5 cellular contexts compared by ENCODE assay signal in the genomic region with DNA sequence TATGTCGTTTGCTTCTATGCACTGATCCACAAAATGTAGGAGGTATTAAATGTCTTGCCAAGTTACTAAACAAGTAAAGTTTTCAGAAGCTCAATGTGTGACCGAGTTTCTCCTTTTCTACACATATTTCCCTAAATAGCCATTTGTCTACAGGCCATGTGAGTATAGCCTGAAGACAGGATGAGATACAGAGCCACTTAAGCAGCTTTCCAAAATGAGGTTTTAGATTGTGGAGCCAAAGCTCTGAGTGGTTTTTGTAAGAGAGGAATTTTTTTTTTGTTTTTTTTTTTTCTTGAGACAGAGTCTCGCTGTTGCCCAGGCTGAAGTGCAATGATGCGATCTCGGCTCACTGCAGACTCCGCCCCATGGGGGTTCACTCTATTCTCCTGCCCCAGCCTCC.
DNase-seq lines count a peak whose midpoint lies in the region; FAIRE-seq and TF ChIP-seq lines count a peak whose summit lies in the region.
"Not testable (repeated sequence)": the region's sequence is repeated elsewhere in the genome, so short reads cannot be mapped to it uniquely, and the experiment has no call there.

No MANE protein-coding gene starts in this region.

- FAIRE-seq in GM19239 (lab: Jason Lieb, UNC) (peak; percentile 58), colon (lab: Jason Lieb, UNC) (peak; percentile 87), kidney (lab: Jason Lieb, UNC) (peak; percentile 44)

- not testable (repeated sequence) for H3K36me3 ChIP-seq in kidney (ENCODE audit: control insufficient read depth in 1 of 2, insufficient read depth in 2 of 2, low read length in 2 of 2)

- not testable (repeated sequence) for H3K4me3 ChIP-seq in kidney (ENCODE audit: low read length in 2 of 2)

- in situ Hi-C loops in SK-MEL-5 (cut with HindIII; ENCODE audit: low pct_unique_long_range_greater_than_20kb, low sequenced_read_pairs), result not testable (repeated sequence)

- intact Hi-C loops in kidney (cut with DNase I), result not testable (repeated sequence)

- not testable (repeated sequence) for TF ChIP-seq CTCF in kidney (IDR thresholded peaks at IDR 0.05; ENCODE audit: borderline replicate concordance, extremely low read depth, insufficient read depth)

- not testable (repeated sequence) for H3K9me3 ChIP-seq in kidney (ENCODE audit: control insufficient read depth in 1 of 2, low read length in 2 of 2)

- H3K9ac ChIP-seq in kidney (ENCODE audit: low read length in 2 of 2), result not testable (repeated sequence)

- not testable (repeated sequence) for H3K27ac ChIP-seq in kidney (ENCODE audit: low read depth in 2 of 2, low read length in 2 of 2)

- not testable (repeated sequence) for DNase-seq in GM19239 (ENCODE audit: insufficient read length, low spot score); kidney
- DNase-seq in SK-MEL-5 (ENCODE audit: low read depth, low spot score) (peak; percentile 62), foreskin melanocyte (peak; percentile 67)

- H3K4me1 ChIP-seq in kidney (ENCODE audit: control insufficient read depth in 1 of 2, insufficient read depth in 1 of 2, low read depth in 1 of 2, low read length in 2 of 2), result not testable (repeated sequence)
